Comparison of ENCODE assay signal across 8 cellular contexts in the genomic region with DNA sequence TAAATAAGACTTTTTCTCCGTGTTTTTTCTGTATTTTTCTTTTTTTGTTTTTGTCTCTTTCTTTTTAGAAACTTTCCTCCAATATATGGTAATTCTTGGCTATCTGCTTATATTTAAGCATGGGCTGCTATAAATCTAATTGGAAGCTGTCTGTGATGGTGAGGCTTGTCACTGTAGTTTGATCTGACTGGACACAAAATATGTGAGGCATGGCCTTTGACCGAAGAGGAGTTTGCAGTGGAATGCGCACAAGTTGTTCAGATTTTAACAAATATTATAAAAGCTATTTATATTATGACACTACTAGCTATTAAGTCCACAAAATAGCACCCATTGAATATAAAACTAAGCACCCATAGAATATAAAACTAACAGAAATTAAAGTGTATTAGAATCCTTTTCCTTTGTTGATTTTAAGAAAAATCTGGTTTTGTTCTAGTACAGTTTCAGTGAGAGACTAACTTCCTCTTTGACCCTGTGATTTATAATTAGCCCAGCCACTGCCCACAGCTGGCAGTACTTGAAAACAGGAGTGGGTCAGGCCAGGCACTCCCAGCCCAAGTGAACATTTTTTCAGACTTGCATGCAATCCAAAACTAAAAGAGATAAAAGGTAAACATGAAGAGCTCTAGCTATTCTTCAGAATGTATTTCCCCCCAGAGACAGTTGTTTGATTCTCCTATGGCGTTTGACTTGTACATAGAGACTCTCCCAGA.
DNase-seq lines count a peak whose midpoint lies in the region; ATAC-seq and TF ChIP-seq lines count a peak whose summit lies in the region.

No MANE protein-coding gene starts in this region.

- H3K9me3 Mint-ChIP-seq in neural progenitor cell: no peaks in the 10 kb centered on the region

- H3K4me3 ChIP-seq in adipocyte (ENCODE audit: low read length): no peak overlapping the region
- no peak overlapping the region for H3K4me3 ChIP-seq in spleen
- no peak overlapping the region for H3K4me3 ChIP-seq in lower leg skin (ENCODE audit: low read depth, poor library complexity, severe bottlenecking)
- H3K4me3 ChIP-seq in neural progenitor cell: no peak overlapping the region

- no peaks in the 10 kb centered on the region for H4K20me1 ChIP-seq in neural progenitor cell (ENCODE audit: low read depth)

- H3K36me3 Mint-ChIP-seq in neural progenitor cell: no peaks in the 10 kb centered on the region

- H3K27me3 ChIP-seq in adipocyte (replicated peaks; ENCODE audit: control insufficient read depth, insufficient read depth, low read length) (no peaks in the 10 kb centered on the region), spleen (replicated peaks in 1 of 7) (no peaks in the 10 kb centered on the region), neural progenitor cell (no peaks in the 10 kb centered on the region)

- no peak overlapping the region for H3K4me3 Mint-ChIP-seq in neural progenitor cell

- H3K4me1 ChIP-seq in adipocyte (ENCODE audit: control insufficient read depth, insufficient read depth, low read length) (peaks cover 12% of the 10 kb centered on the region), spleen (peaks cover 0 to 19% (median 16%) of the 10 kb centered on the region in 6 donors), neural progenitor cell (no peaks in the 10 kb centered on the region)

- no peak overlapping the region for H2AFZ ChIP-seq in neural progenitor cell (replicated peaks)

- no peaks in the 10 kb centered on the region for H3K79me2 ChIP-seq in neural progenitor cell (ENCODE audit: low read depth)

- H3K9me3 ChIP-seq in adipocyte (ENCODE audit: control insufficient read depth, low read length) (no peaks in the 10 kb centered on the region), spleen (no peaks in the 10 kb centered on the region), neural progenitor cell (ENCODE audit: low read depth) (no peaks in the 10 kb centered on the region)

- 61 to 73% (median 71%) methylated on average over 4 of the region's 4 CpGs for WGBS in spleen, 5 donors
- 79 to 81% methylated on average over 4 of the region's 4 CpGs for WGBS in lower leg skin, 2 donors

- peak overlapping the region in 5 of 8 donors; percentile 35 to 61 (median 44) for H3K27ac ChIP-seq in spleen
- no peak overlapping the region for H3K27ac ChIP-seq in neural progenitor cell

- ATAC-seq in GM19324 (IDR thresholded peaks at IDR 0.05; ENCODE audit: low FRiP score, unreplicated experiment) (peak; percentile 87), HG03060 (IDR thresholded peaks at IDR 0.05; ENCODE audit: low read depth, unreplicated experiment) (peak; percentile 43)

- no peaks in the 10 kb centered on the region for H3K27me3 Mint-ChIP-seq in neural progenitor cell (ENCODE audit: insufficient read depth, low read depth)

- H3F3A ChIP-seq in neural progenitor cell (ENCODE audit: low read depth): no peaks in the 10 kb centered on the region

- TF ChIP-seq POLR2A in spleen (IDR thresholded peaks at IDR 0.05): no peak
- TF ChIP-seq POLR2A in lower leg skin (IDR thresholded peaks at IDR 0.05): no peak

- DNase-seq in adipocyte (ENCODE audit: low read depth) (peak; percentile 30), spleen (no peak), lower leg skin (ENCODE audit: low spot score in 2 of 2) (no peak), NCI-H2081 (lab: John Stamatoyannopoulos, UW) (no peak), neural progenitor cell (ENCODE audit: low spot score) (no peak), iPS-NIHi7 (ENCODE audit: extremely low spot score) (no peak)

- no peak overlapping the region for H3K4me2 ChIP-seq in neural progenitor cell

- TF ChIP-seq CTCF in spleen (IDR thresholded peaks at IDR 0.05 in 8 of 11, conservative IDR thresholded peaks at IDR 0.05 in 3 of 11): no peak
- TF ChIP-seq CTCF in lower leg skin (IDR thresholded peaks at IDR 0.05): no peak
- no peak for TF ChIP-seq CTCF in neural progenitor cell (IDR thresholded peaks at IDR 0.05)

- intact Hi-C loops in spleen (cut with DNase I; ENCODE audit: low total_unique reads): no loop called here
- intact Hi-C loops in lower leg skin (cut with DNase I; ENCODE audit: low total_unique reads): no loop called here

- H3K27ac Mint-ChIP-seq in neural progenitor cell: no peak overlapping the region

- H3K9ac ChIP-seq in adipocyte (ENCODE audit: low read length) (peak overlapping the region; percentile 11), neural progenitor cell (no peak overlapping the region)

- H3K36me3 ChIP-seq in adipocyte (ENCODE audit: control insufficient read depth, insufficient read depth, low read length, severe bottlenecking) (no peaks in the 10 kb centered on the region), spleen (no peaks in the 10 kb centered on the region), neural progenitor cell (peaks cover 3% of the 10 kb centered on the region)

- no peaks in the 10 kb centered on the region for H3K4me1 Mint-ChIP-seq in neural progenitor cell
